22 cellular contexts compared by ENCODE assay signal in genomic region chr3:142151240-142151639, GRCh38. TPM values are rescaled to one million over a fixed set of nuclear protein-coding genes. Genes with fewer than 3 reads are reported as not detected.
A peak's percentile ranks its signal among the peaks of the same experiment; 100 is the strongest.
DNase-seq lines count a peak whose midpoint lies in the region; ATAC-seq, FAIRE-seq and TF ChIP-seq lines count a peak whose summit lies in the region.
"Had no signal": no experiment of that assay in that cellular context is flagged by ENCODE, and none has a peak within 500 bp of the region (broad histone marks: within the 10 kb centered on the region; RNA-seq: fewer than 3 reads in every experiment).

No MANE protein-coding gene starts in this region.

- no peaks in the 10 kb centered on the region for H3K9me3 ChIP-seq in HepG2 (ENCODE audit: low read length)
- no peaks in the 10 kb centered on the region for H3K9me3 ChIP-seq in right lobe of liver
- no peaks in the 10 kb centered on the region for H3K9me3 ChIP-seq in K562 (replicated peaks; ENCODE audit: control insufficient read depth, insufficient read depth, low read depth, low read length)
- H3K9me3 ChIP-seq: BE2C; BLaER1 treated with 17β-estradiol and CSF1 and Interleukin-3, amounts not matched to agents 10 nM and 100 nM had no signal

- peak overlapping the region; percentile 42 for H3K4me3 Mint-ChIP-seq in neural crest cell
- H3K4me3 Mint-ChIP-seq: CD14-positive monocyte, GM23338, H9 had no signal

- POLR2A ChIA-PET in HepG2 (lab: Yijun Ruan, JAX): no interaction called here
- POLR2A ChIA-PET in K562 (lab: Yijun Ruan, JAX): interaction anchor here (0.6 to 1.4 kb wide), 2 partner anchors 10 to 791 kb away, joined by 3 to 4 read pairs; no protein-coding TSS in a partner anchor

- TF ChIP-seq RAD21 in HepG2 (CRISPR knock-in tag; IDR thresholded peaks at IDR 0.05) (no peak), K562 (CRISPR knock-in tag; conservative IDR thresholded peaks at IDR 0.05 in 1 of 2, IDR thresholded peaks at IDR 0.05 in 1 of 2) (no peak)

- H3K4me1 Mint-ChIP-seq in neural crest cell: peaks cover 19% of the 10 kb centered on the region

- in situ Hi-C loops in HepG2 (cut with HindIII; ENCODE audit: extremely low pct_ligation_motif_present, low pct_unique_long_range_greater_than_20kb): no loop called here
- in situ Hi-C loops in K562 (cut with MboI): no loop called here

- ATAC-seq in HepG2 (no peak), right lobe of liver (no peak), K562 (no peak), HG02938 (IDR thresholded peaks at IDR 0.05; ENCODE audit: unreplicated experiment) (no peak), GM19023 (IDR thresholded peaks at IDR 0.05; ENCODE audit: unreplicated experiment) (no peak)
- ATAC-seq: GM12878, GM23338, HCT116 had no signal

- TF ChIP-seq POLR2A in HepG2 (IDR thresholded peaks at IDR 0.05; ENCODE audit: insufficient read depth in 1 of 2, low read depth in 2 of 2, low read length in 2 of 2) (no peak), right lobe of liver (IDR thresholded peaks at IDR 0.05) (no peak), K562 (conservative IDR thresholded peaks at IDR 0.05) (no peak)

- WGBS in HepG2 (ENCODE audit: low lambda C conversion rate): 73% methylated on average over 3 of the region's 3 CpGs
- WGBS in right lobe of liver (ENCODE audit: insufficient coverage, low coverage, low lambda C conversion rate, missing lambda C conversion rate): 76% methylated on average over 3 of the region's 3 CpGs
- 31% methylated on average over 3 of the region's 3 CpGs for WGBS in K562 (ENCODE audit: insufficient coverage, low coverage, missing lambda C conversion rate)

- no peaks in the 10 kb centered on the region for H3K9me1 ChIP-seq in K562 (ENCODE audit: control insufficient read depth, insufficient read depth, low read length)

- TF ChIP-seq EP300 in HepG2 (IDR thresholded peaks at IDR 0.05; ENCODE audit: low read depth in 2 of 2, low read length in 2 of 2) (no peak), HepG2 (CRISPR knock-in tag; IDR thresholded peaks at IDR 0.05; ENCODE audit: borderline replicate concordance) (no peak), K562 (IDR thresholded peaks at IDR 0.05; ENCODE audit: low read length) (no peak)

- no peak for DNase-seq in HepG2 (ENCODE audit: low spot score)
- DNase-seq in right lobe of liver: no peak
- no peak for DNase-seq in K562 (ENCODE audit: extremely low read depth in 1 of 4, low spot score in 3 of 4)
- no peak for DNase-seq in neural crest cell (ENCODE audit: low read depth, low spot score)
- DNase-seq in RCC 7860 (ENCODE audit: low spot score): no peak
- DNase-seq in AG20443 (ENCODE audit: low spot score): no peak
- DNase-seq: BE2C; Calu3; CD4-positive, alpha-beta memory T cell; COR-L47; EL; GDM1; H9 had no signal

- H3K9me3 Mint-ChIP-seq in neural crest cell: no peaks in the 10 kb centered on the region
- H3K9me3 Mint-ChIP-seq: CD14-positive monocyte; CD4-positive, alpha-beta memory T cell; GM23338; H9 had no signal

- H3K4me3 ChIP-seq in HepG2 (replicated peaks in 1 of 3; ENCODE audit: insufficient read depth in 1 of 3, low read depth in 2 of 3, low read length in 3 of 3): no peak overlapping the region
- no peak overlapping the region for H3K4me3 ChIP-seq in right lobe of liver
- no peak overlapping the region for H3K4me3 ChIP-seq in K562
- H3K4me3 ChIP-seq: BLaER1 treated with 17β-estradiol and CSF1 and Interleukin-3, amounts not matched to agents 10 nM and 100 nM; GM12878; GM23338 had no signal

- no TSS peak for BruUV-seq in HepG2 (replicated peaks; lab: Mats Ljungman, UMichigan)
- BruUV-seq in K562 (replicated peaks; lab: Mats Ljungman, UMichigan): no TSS peak

- H4K20me1 ChIP-seq in HepG2 (ENCODE audit: insufficient read depth, low read length) (no peaks in the 10 kb centered on the region), K562 (replicated peaks; ENCODE audit: control insufficient read depth, insufficient read depth, low read length) (no peaks in the 10 kb centered on the region)
- H4K20me1 ChIP-seq: BLaER1 treated with 17β-estradiol and CSF1 and Interleukin-3, amounts not matched to agents 10 nM and 100 nM had no signal

- H3K9ac ChIP-seq in HepG2 (ENCODE audit: insufficient read depth, low read depth, low read length) (no peak overlapping the region), K562 (ENCODE audit: insufficient read depth in 1 of 2, low read depth in 2 of 2, low read length in 2 of 2) (no peak overlapping the region)
- H3K9ac ChIP-seq: BLaER1 treated with 17β-estradiol and CSF1 and Interleukin-3, amounts not matched to agents 10 nM and 100 nM had no signal

- H3K27ac Mint-ChIP-seq in neural crest cell (ENCODE audit: unreplicated experiment): no peak overlapping the region
- H3K27ac Mint-ChIP-seq: CD14-positive monocyte, GM23338, H9 had no signal

- TF ChIP-seq CTCF in HepG2 (CRISPR knock-in tag; IDR thresholded peaks at IDR 0.05) (no peak), right lobe of liver (IDR thresholded peaks at IDR 0.05) (no peak), K562 (IDR thresholded peaks at IDR 0.05 in 2 of 3, conservative IDR thresholded peaks at IDR 0.05 in 1 of 3; ENCODE audit: insufficient read depth in 2 of 3, low read depth in 1 of 3, low read length in 3 of 3) (no peak), neural crest cell (conservative IDR thresholded peaks at IDR 0.05) (no peak)

- H3K79me2 ChIP-seq in HepG2 (ENCODE audit: insufficient read depth, low read length): peaks cover 19% of the 10 kb centered on the region
- H3K79me2 ChIP-seq in K562 (ENCODE audit: control insufficient read depth, insufficient read depth, low read length): peaks cover 14% of the 10 kb centered on the region; the same call in 2 of the 3 replicates

- H3K36me3 Mint-ChIP-seq in neural crest cell (ENCODE audit: low read depth): no peaks in the 10 kb centered on the region
- H3K36me3 Mint-ChIP-seq: CD14-positive monocyte; CD4-positive, alpha-beta memory T cell had no signal

- intact Hi-C loops in HepG2 (cut with micrococcal nuclease; ENCODE audit: unreplicated experiment): no loop called here
- intact Hi-C loops in right lobe of liver (cut with DNase I): no loop called here
- intact Hi-C loops in K562 (cut with micrococcal nuclease): no loop called here

- H3K36me3 ChIP-seq in HepG2 (replicated peaks in 1 of 2; ENCODE audit: control insufficient read depth in 1 of 2, insufficient read depth in 2 of 2, low read length in 2 of 2) (no peaks in the 10 kb centered on the region), right lobe of liver (no peaks in the 10 kb centered on the region), K562 (ENCODE audit: control insufficient read depth, insufficient read depth, low read length) (no peaks in the 10 kb centered on the region)
- H3K36me3 ChIP-seq: BE2C; BLaER1 treated with 17β-estradiol and CSF1 and Interleukin-3, amounts not matched to agents 10 nM and 100 nM had no signal

- H3K4me2 ChIP-seq in HepG2 (ENCODE audit: low read depth, low read length): no peak overlapping the region
- no peak overlapping the region for H3K4me2 ChIP-seq in K562 (ENCODE audit: insufficient read depth, low read length)
- H3K4me2 ChIP-seq: BLaER1 treated with 17β-estradiol and CSF1 and Interleukin-3, amounts not matched to agents 10 nM and 100 nM; GM23338 had no signal

- H3K27me3 ChIP-seq in HepG2 (ENCODE audit: control insufficient read depth in 1 of 2, insufficient read depth in 2 of 2, low read length in 2 of 2) (no peaks in the 10 kb centered on the region), right lobe of liver (no peaks in the 10 kb centered on the region), K562 (ENCODE audit: control insufficient read depth in 2 of 2, insufficient read depth in 2 of 2, low read length in 2 of 2) (no peaks in the 10 kb centered on the region)
- H3K27me3 ChIP-seq: BE2C; BLaER1 treated with 17β-estradiol and CSF1 and Interleukin-3, amounts not matched to agents 10 nM and 100 nM had no signal

- H2AFZ ChIP-seq in HepG2 (ENCODE audit: low read length): no peak overlapping the region
- no peak overlapping the region for H2AFZ ChIP-seq in K562 (ENCODE audit: low read depth, low read length)
- H2AFZ ChIP-seq: GM23338 had no signal

- CTCF ChIA-PET in HepG2 (lab: Yijun Ruan, JAX; ENCODE audit: low intra/inter-chr PET ratio, low total read pairs): interaction anchor here (0.9 kb wide), 1 partner anchor 188 kb away, joined by 3 read pairs; no protein-coding TSS in a partner anchor
- CTCF ChIA-PET in K562 (lab: Yijun Ruan, JAX; ENCODE audit: low intra/inter-chr PET ratio): no interaction called here

- H3K27ac ChIP-seq in HepG2 (ENCODE audit: extremely low read length, insufficient read depth, low read length): no peak overlapping the region
- no peak overlapping the region for H3K27ac ChIP-seq in right lobe of liver
- no peak overlapping the region for H3K27ac ChIP-seq in K562 (ENCODE audit: extremely low read depth, low read depth, low read length)
- H3K27ac ChIP-seq: 22Rv1; BLaER1 treated with 17β-estradiol and CSF1 and Interleukin-3, amounts not matched to agents 10 nM and 100 nM had no signal

- H3K4me1 ChIP-seq in HepG2 (ENCODE audit: insufficient read depth, low read length): peaks cover 34% of the 10 kb centered on the region
- peaks cover 0 to 10% (median 0%) of the 10 kb centered on the region in 4 donors for H3K4me1 ChIP-seq in right lobe of liver
- peaks cover 0 to 9% of the 10 kb centered on the region in 2 experiments; a peak in 1 of 5 replicates for H3K4me1 ChIP-seq in K562 (replicated peaks in 1 of 2; ENCODE audit: control insufficient read depth in 2 of 2, insufficient read depth in 2 of 2, low read length in 2 of 2)
- H3K4me1 ChIP-seq: BE2C had no signal

- FAIRE-seq in HepG2 (lab: Jason Lieb, UNC) (no peak), K562 (lab: Jason Lieb, UNC) (no peak), RCC 7860 (lab: Jason Lieb, UNC) (no peak)
- FAIRE-seq: A204.1, GM12878 had no signal

- H3K27me3 Mint-ChIP-seq in neural crest cell (ENCODE audit: low read depth): peaks cover 34% of the 10 kb centered on the region
- H3K27me3 Mint-ChIP-seq: CD4-positive, alpha-beta memory T cell had no signal

RNA-seq across cellular contexts. Expression of gene TFDP2, which starts 1.9 kb away (rescaled TPM):
- total RNA-seq in HepG2 (2016; rRNA removed; fragmentation: Illumina TruSeq; extraction: Trizol): 37.4 and 46.2 TPM in 2 replicates
- 29.2 and 30.3 TPM in 2 replicates for total RNA-seq in HepG2 (2016; cell fraction: cytosol; rRNA removed; fragmentation: Illumina TruSeq; extraction: Trizol; ENCODE audit: low read depth)
- total RNA-seq in HepG2 (2016; cell fraction: insoluble cytoplasmic fraction; rRNA removed; fragmentation: Illumina TruSeq; extraction: Trizol): 38.1 and 41.0 TPM in 2 replicates
- total RNA-seq in HepG2 (2016; cell fraction: membrane; rRNA removed; fragmentation: Illumina TruSeq; extraction: Trizol): 56.1 and 67.2 TPM in 2 replicates
- 28.1 and 29.7 TPM in 2 replicates for total RNA-seq in HepG2 (2016; cell fraction: nucleus; rRNA removed; fragmentation: Illumina TruSeq; extraction: Trizol)
- polyA plus RNA-seq in HepG2 (2011; rRNA removed): 9.9 and 17.9 TPM in 2 replicates
- polyA plus RNA-seq in HepG2 (2011; cell fraction: cytosol; rRNA removed): 6.7 and 8.3 TPM in 2 replicates
- polyA plus RNA-seq in HepG2 (2011; cell fraction: nucleus; rRNA removed): 6.3 and 7.3 TPM in 2 replicates
- 10.4 and 16.3 TPM in 2 replicates for polyA plus RNA-seq in HepG2 (2012)
- 38.4 and 47.0 TPM in 2 replicates for polyA plus RNA-seq in HepG2 (2016; cell fraction: cytosol; fragmentation: Illumina TruSeq; extraction: Trizol; ENCODE audit: low read depth)
- 37.3 and 38.6 TPM in 2 replicates for polyA plus RNA-seq in HepG2 (2016; cell fraction: insoluble cytoplasmic fraction; fragmentation: Illumina TruSeq; extraction: Trizol; ENCODE audit: low read depth)
- polyA plus RNA-seq in HepG2 (2016; cell fraction: membrane; fragmentation: Illumina TruSeq; extraction: Trizol; ENCODE audit: low read depth): 51.0 and 53.3 TPM in 2 replicates
- polyA plus RNA-seq in HepG2 (2016; cell fraction: nucleus; fragmentation: Illumina TruSeq; extraction: Trizol; ENCODE audit: insufficient read depth, low read depth): 18.1 and 22.6 TPM in 2 replicates
- 17.7 and 20.8 TPM in 2 replicates for polyA minus RNA-seq in HepG2 (2011; rRNA and poly(A)+ RNA removed; ENCODE audit: low replicate concordance)
- 8.7 and 10.9 TPM in 2 replicates for polyA minus RNA-seq in HepG2 (2011; cell fraction: cytosol; rRNA and poly(A)+ RNA removed)
- polyA minus RNA-seq in HepG2 (2011; cell fraction: nucleus; rRNA and poly(A)+ RNA removed): 15.8 and 16.4 TPM in 2 replicates
- total RNA-seq in right lobe of liver: 10 to 100 TPM; 17.9 to 30.9 (median 24.1) TPM
- total RNA-seq in K562 (2011; cell fraction: chromatin; rRNA removed; ENCODE audit: low replicate concordance): 61.9 and 200 TPM in 2 replicates
- total RNA-seq in K562 (2011; cell fraction: nucleolus; rRNA removed): 25.8 and 27.7 TPM in 2 replicates
- 45.5 and 66.3 TPM in 2 replicates for total RNA-seq in K562 (2011; cell fraction: nucleoplasm; rRNA removed)
- total RNA-seq in K562 (2014; rRNA removed): 99.8 and 119 TPM in 2 replicates
- 126 and 158 TPM in 2 replicates for total RNA-seq in K562 (2014; rRNA removed; fragmentation: Illumina TruSeq; extraction: Trizol)
- 98.5 and 109 TPM in 2 replicates for total RNA-seq in K562 (2015; rRNA removed; fragmentation: Illumina TruSeq; extraction: Trizol)
- 95.6 and 97.6 TPM in 2 replicates for total RNA-seq in K562 (2021)
- 127 and 179 TPM in 2 replicates for polyA plus RNA-seq in K562 (2011; rRNA removed)
- 39.6 and 64.3 TPM in 2 replicates for polyA plus RNA-seq in K562 (2011; cell fraction: cytosol; rRNA removed)
- 38.0 and 64.1 TPM in 2 replicates for polyA plus RNA-seq in K562 (2011; cell fraction: nucleus; rRNA removed)
- polyA plus RNA-seq in K562 (2012): 54.6 and 70.7 TPM in 2 replicates
- 121 and 160 TPM in 2 replicates for polyA plus RNA-seq in K562 (2014; fragmentation: Illumina TruSeq; extraction: Trizol)
- polyA plus RNA-seq in K562 (2014; fragmentation: Nextera tagmentation; extraction: Ambion mirVana): 100 to 1,000 TPM; 132 to 166 TPM
- 82.9 and 119 TPM in 2 replicates for polyA plus RNA-seq in K562 (2014; rRNA removed)
- 73.8 and 88.9 TPM in 2 replicates for polyA minus RNA-seq in K562 (2011; rRNA and poly(A)+ RNA removed)
- polyA minus RNA-seq in K562 (2011; cell fraction: cytosol; rRNA and poly(A)+ RNA removed): 17.8 and 27.1 TPM in 2 replicates
- 19.3 and 30.1 TPM in 2 replicates for polyA minus RNA-seq in K562 (2011; cell fraction: nucleus; rRNA and poly(A)+ RNA removed)
- 64.5 and 75.4 TPM in 2 replicates for total RNA-seq in neural crest cell

Comparison
In these comparisons a context has a peak if more than half of its experiments do, and no peak if none do; other contexts are left out.
1. Of the 241 proteins assayed by ChIP-seq in both HepG2 and K562: peak only in HepG2: MAFF and MAFK; only in K562: none; in both: none; in neither: 239.